1 cellular context compared by ENCODE assay signal in the genomic region with DNA sequence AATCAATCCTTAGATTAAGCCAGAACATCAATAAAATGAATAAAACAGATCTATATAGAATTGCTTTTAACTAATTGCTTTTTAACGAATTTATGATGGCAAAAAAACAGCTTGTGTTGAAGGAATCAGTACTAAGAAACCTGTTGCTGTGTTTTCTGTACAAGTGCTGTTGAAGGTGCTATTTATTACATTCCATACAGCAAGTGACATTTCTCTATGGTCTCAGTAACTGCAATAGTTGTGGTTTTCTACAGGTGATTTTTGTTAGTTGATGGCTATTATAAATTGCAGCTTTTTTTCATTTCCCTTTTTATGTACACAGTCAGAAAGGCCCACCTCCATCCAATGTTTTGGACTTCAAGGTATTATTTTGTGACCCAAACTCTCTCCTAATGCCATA.
TF ChIP-seq lines count a peak whose summit lies in the region.

No MANE protein-coding gene starts in this region.

TF ChIP-seq in HEK293, 187 proteins besides CTCF, POLR2A, EP300 and RAD21 (continued from another document):
- TF ChIP-seq, protein P1, sequence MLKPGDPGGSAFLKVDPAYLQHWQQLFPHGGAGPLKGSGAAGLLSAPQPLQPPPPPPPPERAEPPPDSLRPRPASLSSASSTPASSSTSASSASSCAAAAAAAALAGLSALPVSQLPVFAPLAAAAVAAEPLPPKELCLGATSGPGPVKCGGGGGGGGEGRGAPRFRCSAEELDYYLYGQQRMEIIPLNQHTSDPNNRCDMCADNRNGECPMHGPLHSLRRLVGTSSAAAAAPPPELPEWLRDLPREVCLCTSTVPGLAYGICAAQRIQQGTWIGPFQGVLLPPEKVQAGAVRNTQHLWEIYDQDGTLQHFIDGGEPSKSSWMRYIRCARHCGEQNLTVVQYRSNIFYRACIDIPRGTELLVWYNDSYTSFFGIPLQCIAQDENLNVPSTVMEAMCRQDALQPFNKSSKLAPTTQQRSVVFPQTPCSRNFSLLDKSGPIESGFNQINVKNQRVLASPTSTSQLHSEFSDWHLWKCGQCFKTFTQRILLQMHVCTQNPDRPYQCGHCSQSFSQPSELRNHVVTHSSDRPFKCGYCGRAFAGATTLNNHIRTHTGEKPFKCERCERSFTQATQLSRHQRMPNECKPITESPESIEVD (tag by site-specific recombination; IDR thresholded peaks at IDR 0.05), result 0 out of 2 replicates have a peak, but pooled peaks have one; percentile 9
- no peak for TF ChIP-seq ZNF174 (tag by site-specific recombination; IDR thresholded peaks at IDR 0.05)
